Comparison of ENCODE assay signal across 14 cellular contexts in genomic region chr13:45501175-45501526, GRCh38. TPM values are rescaled to one million over a fixed set of nuclear protein-coding genes. Genes with fewer than 3 reads are reported as not detected.
A peak's percentile ranks its signal among the peaks of the same experiment; 100 is the strongest.
DNase-seq lines count a peak whose midpoint lies in the region; ATAC-seq, FAIRE-seq and TF ChIP-seq lines count a peak whose summit lies in the region.
"Had no signal": no experiment of that assay in that cellular context is flagged by ENCODE, and none has a peak within 500 bp of the region (broad histone marks: within the 10 kb centered on the region; RNA-seq: fewer than 3 reads in every experiment).

No MANE protein-coding gene starts in this region.

- H3K9ac ChIP-seq in HepG2 (ENCODE audit: insufficient read depth, low read depth, low read length) = no peak overlapping the region

- no peaks in the 10 kb centered on the region for H3K27me3 Mint-ChIP-seq in stimulated activated naive CD8-positive, alpha-beta T cell treated with anti-CD3 and anti-CD28 coated beads, Interleukin-15, Interleukin-2, amounts not matched to agents 100 ng/mL and 50 ng/mL, for 24 hours
- H3K27me3 Mint-ChIP-seq in activated naive CD8-positive, alpha-beta T cell = no peaks in the 10 kb centered on the region
- no peaks in the 10 kb centered on the region for H3K27me3 Mint-ChIP-seq in type B pancreatic cell

- H3K4me2 ChIP-seq in HepG2 (ENCODE audit: low read depth, low read length) = no peak overlapping the region

- no peak overlapping the region for H3K4me3 Mint-ChIP-seq in stimulated activated naive CD8-positive, alpha-beta T cell treated with anti-CD3 and anti-CD28 coated beads, Interleukin-15, Interleukin-2, amounts not matched to agents 100 ng/mL and 50 ng/mL, for 24 hours
- no peak overlapping the region for H3K4me3 Mint-ChIP-seq in activated naive CD8-positive, alpha-beta T cell
- H3K4me3 Mint-ChIP-seq in type B pancreatic cell = no peak overlapping the region

- no peak for FAIRE-seq in HepG2 (lab: Jason Lieb, UNC)

- H4K20me1 ChIP-seq in HepG2 (ENCODE audit: insufficient read depth, low read length) = peaks cover 4% of the 10 kb centered on the region; the same call in 1 of the 2 replicates

- peaks cover 12% of the 10 kb centered on the region for H3K4me1 Mint-ChIP-seq in stimulated activated naive CD8-positive, alpha-beta T cell treated with anti-CD3 and anti-CD28 coated beads, Interleukin-15, Interleukin-2, amounts not matched to agents 100 ng/mL and 50 ng/mL, for 24 hours (ENCODE audit: low read depth)
- H3K4me1 Mint-ChIP-seq in activated naive CD8-positive, alpha-beta T cell (ENCODE audit: low read depth) = peaks cover 6% of the 10 kb centered on the region
- peaks cover 6% of the 10 kb centered on the region for H3K4me1 Mint-ChIP-seq in type B pancreatic cell (ENCODE audit: unreplicated experiment)

- no peaks in the 10 kb centered on the region for H3K9me3 Mint-ChIP-seq in stimulated activated naive CD8-positive, alpha-beta T cell treated with anti-CD3 and anti-CD28 coated beads, Interleukin-15, Interleukin-2, amounts not matched to agents 100 ng/mL and 50 ng/mL, for 24 hours
- no peaks in the 10 kb centered on the region for H3K9me3 Mint-ChIP-seq in activated naive CD8-positive, alpha-beta T cell (ENCODE audit: low read depth)
- H3K9me3 Mint-ChIP-seq in type B pancreatic cell = no peaks in the 10 kb centered on the region

- peaks cover 14% of the 10 kb centered on the region for H3K4me1 ChIP-seq in HepG2 (ENCODE audit: insufficient read depth, low read length)
- H3K4me1 ChIP-seq: lower lobe of right lung had no signal

- CTCF ChIA-PET in HepG2 (lab: Yijun Ruan, JAX; ENCODE audit: low intra/inter-chr PET ratio, low total read pairs) = no interaction called here

- H2AFZ ChIP-seq in HepG2 (ENCODE audit: low read length) = no peak overlapping the region

- intact Hi-C loops in HepG2 (cut with micrococcal nuclease; ENCODE audit: unreplicated experiment) = no loop called here

- peaks cover 55% of the 10 kb centered on the region for H3K36me3 Mint-ChIP-seq in stimulated activated naive CD8-positive, alpha-beta T cell treated with anti-CD3 and anti-CD28 coated beads, Interleukin-15, Interleukin-2, amounts not matched to agents 100 ng/mL and 50 ng/mL, for 24 hours (ENCODE audit: low read depth)
- peaks cover 23% of the 10 kb centered on the region for H3K36me3 Mint-ChIP-seq in activated naive CD8-positive, alpha-beta T cell
- H3K36me3 Mint-ChIP-seq in type B pancreatic cell = peaks cover 59% of the 10 kb centered on the region

- peaks cover 18 to 66% of the 10 kb centered on the region in 2 experiments for H3K36me3 ChIP-seq in HepG2 (replicated peaks in 1 of 2; ENCODE audit: control insufficient read depth in 1 of 2, insufficient read depth in 2 of 2, low read length in 2 of 2)

- no peaks in the 10 kb centered on the region for H3K9me3 ChIP-seq in HepG2 (ENCODE audit: low read length)
- H3K9me3 ChIP-seq: lower lobe of right lung had no signal

- TF ChIP-seq POLR2A in HepG2 (IDR thresholded peaks at IDR 0.05; ENCODE audit: insufficient read depth in 1 of 2, low read depth in 2 of 2, low read length in 2 of 2) = no peak

- in situ Hi-C loops in HepG2 (cut with HindIII; ENCODE audit: extremely low pct_ligation_motif_present, low pct_unique_long_range_greater_than_20kb) = loop anchor here (25.0 kb wide), 1 partner anchor 464 kb away; no protein-coding TSS in a partner anchor

- WGBS in HepG2 (ENCODE audit: low lambda C conversion rate) = 89% methylated on average over 1 of the region's 1 CpG

- no peaks in the 10 kb centered on the region for H3K27me3 ChIP-seq in HepG2 (ENCODE audit: control insufficient read depth in 1 of 2, insufficient read depth in 2 of 2, low read length in 2 of 2)

- peak overlapping the region; percentile 68 for H3K27ac Mint-ChIP-seq in stimulated activated naive CD8-positive, alpha-beta T cell treated with anti-CD3 and anti-CD28 coated beads, Interleukin-15, Interleukin-2, amounts not matched to agents 100 ng/mL and 50 ng/mL, for 24 hours
- H3K27ac Mint-ChIP-seq in activated naive CD8-positive, alpha-beta T cell = peak overlapping the region; percentile 86
- peak overlapping the region; percentile 36 for H3K27ac Mint-ChIP-seq in type B pancreatic cell

- no peak for ATAC-seq in stimulated activated naive CD8-positive, alpha-beta T cell treated with anti-CD3 and anti-CD28 coated beads, Interleukin-15, Interleukin-2, amounts not matched to agents 100 U/mL and 50 U/mL, for 24 hours
- peak; percentile 33; the same call in 2 of the 3 replicates for ATAC-seq in HepG2

- H3K4me3 ChIP-seq in HepG2 (replicated peaks in 1 of 3; ENCODE audit: insufficient read depth in 1 of 3, low read depth in 2 of 3, low read length in 3 of 3) = no peak overlapping the region
- H3K4me3 ChIP-seq: lower lobe of right lung had no signal

- no peak for TF ChIP-seq RAD21 in HepG2 (CRISPR knock-in tag; IDR thresholded peaks at IDR 0.05)

- BruUV-seq in HepG2 (replicated peaks; lab: Mats Ljungman, UMichigan) = no TSS peak

- H3K27ac ChIP-seq in HepG2 (ENCODE audit: extremely low read length, insufficient read depth, low read length) = no peak overlapping the region
- H3K27ac ChIP-seq: lower lobe of right lung had no signal

- TF ChIP-seq CTCF in HepG2 (CRISPR knock-in tag; IDR thresholded peaks at IDR 0.05) (no peak), type B pancreatic cell (conservative IDR thresholded peaks at IDR 0.05) (no peak)

- POLR2A ChIA-PET in HepG2 (lab: Yijun Ruan, JAX) = no interaction called here

- H3K79me2 ChIP-seq in HepG2 (ENCODE audit: insufficient read depth, low read length) = peaks cover 3% of the 10 kb centered on the region

- TF ChIP-seq EP300 in HepG2 (IDR thresholded peaks at IDR 0.05; ENCODE audit: low read depth in 2 of 2, low read length in 2 of 2) (no peak), HepG2 (CRISPR knock-in tag; IDR thresholded peaks at IDR 0.05; ENCODE audit: borderline replicate concordance) (no peak)

- no peak for DNase-seq in stimulated activated naive CD8-positive, alpha-beta T cell treated with anti-CD3 and anti-CD28 coated beads, Interleukin-15, Interleukin-2, amounts not matched to agents 100 U/mL and 50 U/mL, for 24 hours
- DNase-seq in HepG2 (ENCODE audit: low spot score) (no peak), type B pancreatic cell (ENCODE audit: extremely low spot score, unreplicated experiment) (no peak), kidney tubule cell (ENCODE audit: low spot score) (no peak), NCI-H2081 treated with DMSO at 0.1 percent for 48 hours (lab: John Stamatoyannopoulos, UW) (no peak), NCI-H128 (lab: John Stamatoyannopoulos, UW; ENCODE audit: unreplicated experiment) (no peak)
- DNase-seq: activated T-cell treated with anti-CD3 and anti-CD28 coated beads, Interleukin-2, amount 50 U/mL, for 1 hour; aorta; lower lobe of right lung; NCI-H1048; NK-92 treated with Interleukin-12 subunit alpha and Interleukin-12 subunit beta, amount 100 ng/mL, for 24 hours; nucleus accumbens had no signal

TF ChIP-seq in HepG2, 621 proteins besides CTCF, POLR2A, EP300 and RAD21 (continues in another document):
- TF ChIP-seq HMG20B (CRISPR knock-in tag; conservative IDR thresholded peaks at IDR 0.05) (no peak), ZNF816 (CRISPR knock-in tag; IDR thresholded peaks at IDR 0.05; ENCODE audit: borderline replicate concordance) (no peak), ATRX (CRISPR knock-in tag; IDR thresholded peaks at IDR 0.05; ENCODE audit: borderline replicate concordance) (no peak), MEF2D (CRISPR knock-in tag; IDR thresholded peaks at IDR 0.05) (no peak), NBN (conservative IDR thresholded peaks at IDR 0.05) (no peak), JUN (CRISPR knock-in tag; IDR thresholded peaks at IDR 0.05) (no peak), ZNF30 (CRISPR knock-in tag; IDR thresholded peaks at IDR 0.05) (no peak)

RNA-seq across cellular contexts. Expression of gene COG3, which starts 36.4 kb away (rescaled TPM):
- total RNA-seq in HepG2 (2016; rRNA removed; fragmentation: Illumina TruSeq; extraction: Trizol) = 47.5 and 47.8 TPM in 2 replicates
- total RNA-seq in HepG2 (2016; cell fraction: cytosol; rRNA removed; fragmentation: Illumina TruSeq; extraction: Trizol; ENCODE audit: low read depth) = 17.3 and 20.1 TPM in 2 replicates
- total RNA-seq in HepG2 (2016; cell fraction: insoluble cytoplasmic fraction; rRNA removed; fragmentation: Illumina TruSeq; extraction: Trizol) = 44.5 and 51.8 TPM in 2 replicates
- 19.7 and 24.1 TPM in 2 replicates for total RNA-seq in HepG2 (2016; cell fraction: membrane; rRNA removed; fragmentation: Illumina TruSeq; extraction: Trizol)
- total RNA-seq in HepG2 (2016; cell fraction: nucleus; rRNA removed; fragmentation: Illumina TruSeq; extraction: Trizol) = 55.8 and 65.6 TPM in 2 replicates
- 32.8 and 37.8 TPM in 2 replicates for polyA plus RNA-seq in HepG2 (2011; rRNA removed)
- 20.8 and 21.9 TPM in 2 replicates for polyA plus RNA-seq in HepG2 (2011; cell fraction: cytosol; rRNA removed)
- polyA plus RNA-seq in HepG2 (2011; cell fraction: nucleus; rRNA removed) = 65.3 and 69.9 TPM in 2 replicates
- polyA plus RNA-seq in HepG2 (2012) = 20.1 and 22.7 TPM in 2 replicates
- polyA plus RNA-seq in HepG2 (2016; cell fraction: cytosol; fragmentation: Illumina TruSeq; extraction: Trizol; ENCODE audit: low read depth) = 15.4 and 15.5 TPM in 2 replicates
- polyA plus RNA-seq in HepG2 (2016; cell fraction: insoluble cytoplasmic fraction; fragmentation: Illumina TruSeq; extraction: Trizol; ENCODE audit: low read depth) = 33.1 and 38.8 TPM in 2 replicates
- polyA plus RNA-seq in HepG2 (2016; cell fraction: membrane; fragmentation: Illumina TruSeq; extraction: Trizol; ENCODE audit: low read depth) = 11.9 and 12.6 TPM in 2 replicates
- polyA plus RNA-seq in HepG2 (2016; cell fraction: nucleus; fragmentation: Illumina TruSeq; extraction: Trizol; ENCODE audit: insufficient read depth, low read depth) = 54.6 and 64.4 TPM in 2 replicates
- polyA minus RNA-seq in HepG2 (2011; rRNA and poly(A)+ RNA removed; ENCODE audit: low replicate concordance) = 9.0 and 51.6 TPM in 2 replicates
- 18.4 and 20.6 TPM in 2 replicates for polyA minus RNA-seq in HepG2 (2011; cell fraction: cytosol; rRNA and poly(A)+ RNA removed)
- 168 and 170 TPM in 2 replicates for polyA minus RNA-seq in HepG2 (2011; cell fraction: nucleus; rRNA and poly(A)+ RNA removed)
- 30.4 and 37.2 TPM in 2 replicates for total RNA-seq in type B pancreatic cell (ENCODE audit: low replicate concordance)

Comparison
In these comparisons a context has a peak if more than half of its experiments do, and no peak if none do; other contexts are left out.
1. H3K27ac Mint-ChIP-seq: peak in every context shown above with its lines; median percentile 86 in activated naive CD8-positive, alpha-beta T cell; 68 in stimulated activated naive CD8-positive, alpha-beta T cell treated with anti-CD3 and anti-CD28 coated beads, Interleukin-15, Interleukin-2, amounts not matched to agents 100 ng/mL and 50 ng/mL, for 24 hours; 36 in type B pancreatic cell.